ENCODE assay signal across 16 cellular contexts in the genomic region with DNA sequence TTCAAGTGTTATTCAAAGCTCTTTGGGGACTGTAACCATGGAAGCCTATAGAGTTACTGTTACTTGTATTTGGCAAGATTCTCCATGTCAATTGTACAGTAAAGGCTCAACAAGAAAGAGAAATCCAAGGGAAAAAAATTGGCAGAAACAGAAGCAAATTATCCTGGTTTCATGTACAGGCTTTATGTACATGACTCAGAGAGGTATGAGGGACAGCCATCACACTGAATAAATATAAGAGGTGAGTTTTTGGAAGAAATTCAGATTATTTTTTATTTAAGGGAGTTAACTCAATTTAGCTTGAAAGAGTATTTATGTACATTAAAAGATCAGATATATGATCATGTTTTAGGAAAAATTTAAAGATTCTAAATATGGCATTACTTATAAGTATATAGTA.
A peak's percentile ranks its signal among the peaks of the same experiment; 100 is the strongest.
DNase-seq lines count a peak whose midpoint lies in the region; ATAC-seq and TF ChIP-seq lines count a peak whose summit lies in the region.
"Had no signal": no experiment of that assay in that cellular context is flagged by ENCODE, and none has a peak within 500 bp of the region (broad histone marks: within the 10 kb centered on the region; RNA-seq: fewer than 3 reads in every experiment).

No MANE protein-coding gene starts in this region.

- no peak for ATAC-seq in RWPE2 (ENCODE audit: low read depth)
- no peak for ATAC-seq in foreskin keratinocyte
- ATAC-seq: GM23338 had no signal

- H3K79me2 ChIP-seq in GM23248 (ENCODE audit: insufficient read depth), result no peaks in the 10 kb centered on the region
- no peaks in the 10 kb centered on the region for H3K79me2 ChIP-seq in smooth muscle cell (ENCODE audit: low read depth)

- H4K20me1 ChIP-seq in GM23248 (ENCODE audit: insufficient read depth), result no peaks in the 10 kb centered on the region
- no peaks in the 10 kb centered on the region for H4K20me1 ChIP-seq in smooth muscle cell (ENCODE audit: low read depth)

- in situ Hi-C loops in GM23248 (cut with MboI) (no loop called here), transverse colon (cut with MboI; ENCODE audit: low pct_ligation_motif_present in 1 of 4, low pct_unique_long_range_greater_than_20kb in 1 of 4, low sequenced_read_pairs in 3 of 4) (no loop called here)

- 0 out of 2 replicates have a peak overlapping the region, but pooled peaks have one; percentile 15 for H2AFZ ChIP-seq in GM23248
- H2AFZ ChIP-seq in smooth muscle cell (ENCODE audit: low read depth), result peak overlapping the region; percentile 42
- H2AFZ ChIP-seq: GM23338 had no signal

- no peaks in the 10 kb centered on the region for H3K9me3 ChIP-seq in GM23248 (ENCODE audit: low read depth)
- H3K9me3 ChIP-seq in RWPE2 (ENCODE audit: severe bottlenecking), result no peaks in the 10 kb centered on the region
- no peaks in the 10 kb centered on the region for H3K9me3 ChIP-seq in smooth muscle cell (replicated peaks; ENCODE audit: low read depth)
- no peaks in the 10 kb centered on the region for H3K9me3 ChIP-seq in transverse colon

- no peak overlapping the region for H3K4me3 ChIP-seq in GM23248
- H3K4me3 ChIP-seq in RWPE2 (ENCODE audit: severe bottlenecking), result no peak overlapping the region
- no peak overlapping the region for H3K4me3 ChIP-seq in smooth muscle cell
- H3K4me3 ChIP-seq in transverse colon, result no peak overlapping the region
- H3K4me3 ChIP-seq: GM23338 had no signal

- H3K4me1 ChIP-seq in GM23248 (ENCODE audit: insufficient read depth) (peaks cover 37% of the 10 kb centered on the region), RWPE2 (ENCODE audit: insufficient read depth, poor library complexity, severe bottlenecking) (peaks cover 65% of the 10 kb centered on the region), foreskin keratinocyte (peaks cover 64% of the 10 kb centered on the region), smooth muscle cell (ENCODE audit: low read depth) (peaks cover 10% of the 10 kb centered on the region), transverse colon (peaks cover 0 to 7% (median 0%) of the 10 kb centered on the region in 4 donors)

- intact Hi-C loops in transverse colon (cut with DNase I; ENCODE audit: low total_unique reads), result no loop called here

- H3K9ac ChIP-seq in GM23248 (no peak overlapping the region), smooth muscle cell (ENCODE audit: low read depth) (no peak overlapping the region)

- no peak overlapping the region for H3K27ac ChIP-seq in GM23248
- peak overlapping the region; percentile 99 for H3K27ac ChIP-seq in RWPE2 (ENCODE audit: poor library complexity, severe bottlenecking)
- peak overlapping the region; percentile 67 for H3K27ac ChIP-seq in foreskin keratinocyte
- H3K27ac ChIP-seq in smooth muscle cell (ENCODE audit: low read depth), result peak overlapping the region; percentile 0
- no peak overlapping the region for H3K27ac ChIP-seq in transverse colon

- no peak for DNase-seq in GM23248
- DNase-seq in RWPE2 (ENCODE audit: low spot score), result no peak
- DNase-seq in foreskin keratinocyte, result peak in 1 of 2 donors; percentile 34
- no peak for DNase-seq in smooth muscle cell (lab: John Stamatoyannopoulos, UW; ENCODE audit: unreplicated experiment)
- DNase-seq in transverse colon, result no peak
- no peak for DNase-seq in NCI-H2029 (lab: John Stamatoyannopoulos, UW)
- no peak for DNase-seq in HPDE6-E6E7 (ENCODE audit: extremely low spot score)
- DNase-seq: GDM1, KBM-7, MV-4-11, NCI-H1694 treated with DMSO at 0.1 percent for 48 hours, NCI-H2227 treated with DMSO at 0.1 percent for 48 hours, NCI-H82, OCI-M1, SHP77 treated with DMSO at 0.1 percent for 48 hours had no signal

- no peaks in the 10 kb centered on the region for H3K9me2 ChIP-seq in GM23248 (ENCODE audit: insufficient read depth)

- H3F3A ChIP-seq in GM23248 (ENCODE audit: insufficient read depth) (peaks cover 12% of the 10 kb centered on the region), smooth muscle cell (ENCODE audit: low read depth) (no peaks in the 10 kb centered on the region)

- H3K27me3 ChIP-seq in GM23248 (replicated peaks; ENCODE audit: insufficient read depth) (no peaks in the 10 kb centered on the region), RWPE2 (ENCODE audit: insufficient read depth, poor library complexity, severe bottlenecking) (peaks cover 3% of the 10 kb centered on the region), foreskin keratinocyte (no peaks in the 10 kb centered on the region), smooth muscle cell (ENCODE audit: low read depth) (no peaks in the 10 kb centered on the region), transverse colon (no peaks in the 10 kb centered on the region)

- TF ChIP-seq CTCF in RWPE2 (IDR thresholded peaks at IDR 0.05; ENCODE audit: poor library complexity, severe bottlenecking), result no peak
- TF ChIP-seq CTCF in foreskin keratinocyte (conservative IDR thresholded peaks at IDR 0.05), result no peak
- no peak for TF ChIP-seq CTCF in smooth muscle cell (IDR thresholded peaks at IDR 0.05; ENCODE audit: borderline replicate concordance, insufficient read depth, poor library complexity, severe bottlenecking)
- TF ChIP-seq CTCF in transverse colon (IDR thresholded peaks at IDR 0.05), result no peak

- no peaks in the 10 kb centered on the region for H3K36me3 ChIP-seq in GM23248 (ENCODE audit: low read depth)
- no peaks in the 10 kb centered on the region for H3K36me3 ChIP-seq in RWPE2 (ENCODE audit: low read depth)
- H3K36me3 ChIP-seq in smooth muscle cell (ENCODE audit: low read depth), result no peaks in the 10 kb centered on the region
- no peaks in the 10 kb centered on the region for H3K36me3 ChIP-seq in transverse colon

- no peak for TF ChIP-seq POLR2A in transverse colon (IDR thresholded peaks at IDR 0.05)

- H3K4me2 ChIP-seq in GM23248 (ENCODE audit: unreplicated experiment) (no peak overlapping the region), smooth muscle cell (no peak overlapping the region)
- H3K4me2 ChIP-seq: GM23338 had no signal

- no peak for TF ChIP-seq EP300 in transverse colon (IDR thresholded peaks at IDR 0.05; ENCODE audit: low read depth)

Comparison
In these comparisons a context has a peak if more than half of its experiments do, and no peak if none do; other contexts are left out.
1. H3K27ac ChIP-seq: peak in RWPE2 (single experiment), foreskin keratinocyte (single experiment) and smooth muscle cell (single experiment); none in GM23248 (single experiment) and transverse colon (0 of 4).